11 cellular contexts compared by ENCODE assay signal in genomic region chr16:70740919-70741778, GRCh38. TPM values are rescaled to one million over a fixed set of nuclear protein-coding genes. Genes with fewer than 3 reads are reported as not detected.
DNase-seq lines count a peak whose midpoint lies in the region; ATAC-seq, FAIRE-seq and TF ChIP-seq lines count a peak whose summit lies in the region.
"Had no signal": no experiment of that assay in that cellular context is flagged by ENCODE, and none has a peak within 500 bp of the region (broad histone marks: within the 10 kb centered on the region; RNA-seq: fewer than 3 reads in every experiment).

No MANE protein-coding gene starts in this region.

- FAIRE-seq in D721Med (lab: Jason Lieb, UNC), result no peak

- no peaks in the 10 kb centered on the region for H3K27me3 ChIP-seq in right lobe of liver

- intact Hi-C loops in right lobe of liver (cut with DNase I), result no loop called here

- H3K36me3 ChIP-seq in right lobe of liver, result no peaks in the 10 kb centered on the region

- no peak for ATAC-seq in activated naive CD8-positive, alpha-beta T cell treated with anti-CD3 and anti-CD28 coated beads, Interleukin-2, amount 10 ng/mL, durations not matched to agents 7 days and 5 days (ENCODE audit: low read depth)
- ATAC-seq in right lobe of liver (peak in 1 of 4 donors; percentile 1), HG03439 (IDR thresholded peaks at IDR 0.05; ENCODE audit: unreplicated experiment) (no peak)

- POLR2A ChIA-PET in activated naive CD8-positive, alpha-beta T cell treated with anti-CD3 and anti-CD28 coated beads, Interleukin-2, amount 10 ng/mL, durations not matched to agents 7 days and 5 days (lab: Charles Lee), result no interaction called here

- H3K4me1 Mint-ChIP-seq in activated naive CD8-positive, alpha-beta T cell treated with anti-CD3 and anti-CD28 coated beads, Interleukin-2, amount 10 ng/mL, durations not matched to agents 7 days and 5 days, result peaks cover 48% of the 10 kb centered on the region

- H3K9me3 Mint-ChIP-seq in activated naive CD8-positive, alpha-beta T cell treated with anti-CD3 and anti-CD28 coated beads, Interleukin-2, amount 10 ng/mL, durations not matched to agents 7 days and 5 days, result no peaks in the 10 kb centered on the region
- H3K9me3 Mint-ChIP-seq: memory B cell had no signal

- no peaks in the 10 kb centered on the region for H3K27me3 Mint-ChIP-seq in activated naive CD8-positive, alpha-beta T cell treated with anti-CD3 and anti-CD28 coated beads, Interleukin-2, amount 10 ng/mL, durations not matched to agents 7 days and 5 days
- H3K27me3 Mint-ChIP-seq: memory B cell had no signal

- DNase-seq in A172 (ENCODE audit: low spot score), result peak; percentile 67
- DNase-seq in H4 (ENCODE audit: low spot score), result peak; percentile 55
- DNase-seq in activated naive CD8-positive, alpha-beta T cell treated with anti-CD3 and anti-CD28 coated beads, Interleukin-2, amount 10 ng/mL, durations not matched to agents 7 days and 5 days, result no peak
- peak in 1 of 3 donors; percentile 71 for DNase-seq in right lobe of liver
- DNase-seq in D721Med (ENCODE audit: insufficient read length, low spot score), result no peak
- no peak for DNase-seq in AML-193 (lab: John Stamatoyannopoulos, UW)
- no peak for DNase-seq in OCI-M2 (lab: John Stamatoyannopoulos, UW; ENCODE audit: unreplicated experiment)
- DNase-seq: GF-D8 had no signal

- peaks cover 0 to 76% (median 34%) of the 10 kb centered on the region in 4 donors for H3K4me1 ChIP-seq in right lobe of liver

- H3K36me3 Mint-ChIP-seq in activated naive CD8-positive, alpha-beta T cell treated with anti-CD3 and anti-CD28 coated beads, Interleukin-2, amount 10 ng/mL, durations not matched to agents 7 days and 5 days, result peaks cover 17% of the 10 kb centered on the region

- no peak overlapping the region for H3K4me3 Mint-ChIP-seq in activated naive CD8-positive, alpha-beta T cell treated with anti-CD3 and anti-CD28 coated beads, Interleukin-2, amount 10 ng/mL, durations not matched to agents 7 days and 5 days
- H3K4me3 Mint-ChIP-seq: memory B cell had no signal

- TF ChIP-seq CTCF in right lobe of liver (IDR thresholded peaks at IDR 0.05) (no peak), D721Med (IDR thresholded peaks at IDR 0.05; ENCODE audit: insufficient read depth, missing control alignments) (no peak)

- peak overlapping the region; percentile 77 for H3K27ac Mint-ChIP-seq in activated naive CD8-positive, alpha-beta T cell treated with anti-CD3 and anti-CD28 coated beads, Interleukin-2, amount 10 ng/mL, durations not matched to agents 7 days and 5 days
- H3K27ac Mint-ChIP-seq: memory B cell had no signal

- H3K27ac ChIP-seq in right lobe of liver, result peak overlapping the region; percentile 22 to 88 (median 40)
- H3K27ac ChIP-seq: SK-N-MC had no signal

- TF ChIP-seq POLR2A in right lobe of liver (IDR thresholded peaks at IDR 0.05), result no peak

- no peak overlapping the region for H3K4me3 ChIP-seq in right lobe of liver
- H3K4me3 ChIP-seq: SK-N-MC had no signal

- 45% methylated on average over 7 of the region's 20 CpGs for WGBS in right lobe of liver (ENCODE audit: insufficient coverage, low coverage, low lambda C conversion rate, missing lambda C conversion rate)

- no peaks in the 10 kb centered on the region for H3K9me3 ChIP-seq in right lobe of liver

RNA-seq across cellular contexts. Expression of gene MTSS2, which starts 55.3 kb away (rescaled TPM):
- 74.1 and 96.8 TPM in 2 replicates for total RNA-seq in A172 (2014; rRNA removed; shearing (Covaris generic))
- 8.6 and 13.9 TPM in 2 replicates for total RNA-seq in H4 (2014; rRNA removed; shearing (Covaris generic))
- 1 to 10 TPM; 4.6 to 4.8 TPM for total RNA-seq in activated naive CD8-positive, alpha-beta T cell treated with anti-CD3 and anti-CD28 coated beads, Interleukin-2, amount 10 ng/mL, durations not matched to agents 7 days and 5 days
- 100 to 1,000 TPM in 2 of 6 experiments, 10 to 100 TPM in 4; 28.5 to 117 (median 80.2) TPM for total RNA-seq in right lobe of liver

RNA-seq across cellular contexts. Expression of gene VAC14, which starts 59.8 kb away (rescaled TPM):
- 58.8 and 66.5 TPM in 2 replicates for total RNA-seq in A172 (2014; rRNA removed; shearing (Covaris generic))
- total RNA-seq in H4 (2014; rRNA removed; shearing (Covaris generic)), result 25.5 and 28.1 TPM in 2 replicates
- 10 to 100 TPM; 34.4 to 36.9 TPM for total RNA-seq in activated naive CD8-positive, alpha-beta T cell treated with anti-CD3 and anti-CD28 coated beads, Interleukin-2, amount 10 ng/mL, durations not matched to agents 7 days and 5 days
- total RNA-seq in right lobe of liver, result 10 to 100 TPM; 14.3 to 40.2 (median 23.4) TPM

Comparison
In these comparisons a context has a peak if more than half of its experiments do, and no peak if none do; other contexts are left out.
1. DNase-seq: peak in A172 (single experiment) and H4 (single experiment); none in activated naive CD8-positive, alpha-beta T cell treated with anti-CD3 and anti-CD28 coated beads, Interleukin-2, amount 10 ng/mL, durations not matched to agents 7 days and 5 days (single experiment), D721Med (single experiment), AML-193 (0 of 2) and OCI-M2 (single experiment).